ENCODE assay signal across 14 cellular contexts in the genomic region with DNA sequence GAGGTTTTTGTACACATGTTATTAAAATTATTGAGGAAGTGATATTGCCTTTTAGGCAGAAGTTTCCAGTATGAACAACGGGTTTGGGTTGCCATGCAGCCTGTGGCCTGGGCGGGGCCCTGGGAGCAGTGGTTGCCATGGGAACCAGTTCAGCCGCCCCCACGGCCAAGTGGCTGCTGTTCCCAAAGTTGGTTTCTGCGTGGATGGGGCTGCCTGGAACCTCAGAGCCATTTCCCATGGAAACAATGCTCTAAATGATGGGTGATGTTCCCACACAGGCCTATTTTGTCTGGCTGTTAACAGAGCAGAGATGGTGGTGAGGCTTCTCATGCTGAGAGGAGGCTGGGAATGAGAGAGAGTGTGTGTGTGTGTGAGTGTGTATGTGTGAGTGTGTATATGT. TPM values are rescaled to one million over a fixed set of nuclear protein-coding genes. Genes with fewer than 3 reads are reported as not detected.
A peak's percentile ranks its signal among the peaks of the same experiment; 100 is the strongest.
DNase-seq lines count a peak whose midpoint lies in the region; ATAC-seq, FAIRE-seq and TF ChIP-seq lines count a peak whose summit lies in the region.
"Had no signal": no experiment of that assay in that cellular context is flagged by ENCODE, and none has a peak within 500 bp of the region (broad histone marks: within the 10 kb centered on the region; RNA-seq: fewer than 3 reads in every experiment).

No MANE protein-coding gene starts in this region.

- 56% methylated on average over 4 of the region's 5 CpGs for WGBS in right lobe of liver (ENCODE audit: insufficient coverage, low coverage, low lambda C conversion rate, missing lambda C conversion rate)
- WGBS in HepG2 (ENCODE audit: low lambda C conversion rate): 97% methylated on average over 5 of the region's 5 CpGs
- WGBS in aorta, 2 donors: 29 to 43% methylated on average over 5 of the region's 5 CpGs

- H3K4me3 Mint-ChIP-seq in dendritic cell treated with granulocyte-macrophage colony-stimulating factor and Interleukin-4, amounts not matched to agents 40 ng/mL and 50 ng/mL, for 4 days: peak overlapping the region; percentile 47
- no peak overlapping the region for H3K4me3 Mint-ChIP-seq in CD8-positive, alpha-beta memory T cell
- H3K4me3 Mint-ChIP-seq: natural killer cell had no signal

- CTCF ChIA-PET in HepG2 (lab: Yijun Ruan, JAX; ENCODE audit: low intra/inter-chr PET ratio, low total read pairs): no interaction called here
- CTCF ChIA-PET in CD8-positive, alpha-beta memory T cell (lab: Charles Lee): no interaction called here

- BruUV-seq in HepG2 (replicated peaks; lab: Mats Ljungman, UMichigan): no TSS peak

- H3K36me3 ChIP-seq in right lobe of liver (no peaks in the 10 kb centered on the region), HepG2 (replicated peaks in 1 of 2; ENCODE audit: control insufficient read depth in 1 of 2, insufficient read depth in 2 of 2, low read length in 2 of 2) (no peaks in the 10 kb centered on the region), aorta (ENCODE audit: control insufficient read depth in 1 of 2, insufficient read depth in 2 of 2, low read length in 1 of 2) (no peaks in the 10 kb centered on the region)
- H3K36me3 ChIP-seq in CD8-positive, alpha-beta memory T cell (ENCODE audit: insufficient read depth, low read length): no peaks in the 10 kb centered on the region
- H3K36me3 ChIP-seq: Peyer's patch had no signal

- H3K4me2 ChIP-seq in HepG2 (ENCODE audit: low read depth, low read length): no peak overlapping the region
- H3K4me2 ChIP-seq: KMS-11 had no signal

- no peak overlapping the region for H3K9ac ChIP-seq in HepG2 (ENCODE audit: insufficient read depth, low read depth, low read length)
- H3K9ac ChIP-seq: KMS-11 had no signal

- H3K27ac Mint-ChIP-seq in dendritic cell treated with granulocyte-macrophage colony-stimulating factor and Interleukin-4, amounts not matched to agents 40 ng/mL and 50 ng/mL, for 4 days: peak overlapping the region; percentile 95
- no peak overlapping the region for H3K27ac Mint-ChIP-seq in CD8-positive, alpha-beta memory T cell
- H3K27ac Mint-ChIP-seq: natural killer cell had no signal

- no peaks in the 10 kb centered on the region for H3K4me1 ChIP-seq in right lobe of liver
- peaks cover under 1% of the 10 kb centered on the region for H3K4me1 ChIP-seq in HepG2 (ENCODE audit: insufficient read depth, low read length)
- H3K4me1 ChIP-seq in aorta (ENCODE audit: control insufficient read depth in 1 of 2, insufficient read depth in 2 of 2, low read length in 2 of 2): no peaks in the 10 kb centered on the region
- H3K4me1 ChIP-seq in CD8-positive, alpha-beta memory T cell (ENCODE audit: insufficient read depth, low read length): no peaks in the 10 kb centered on the region
- H3K4me1 ChIP-seq: Peyer's patch had no signal

- ATAC-seq in right lobe of liver: peak; percentile 30 to 57 (median 54)
- no peak for ATAC-seq in HepG2
- peak; percentile 69 for ATAC-seq in aorta (ENCODE audit: low FRiP score)
- no peak for ATAC-seq in omental fat pad (ENCODE audit: low FRiP score)
- ATAC-seq: natural killer cell had no signal

- H4K20me1 ChIP-seq in HepG2 (ENCODE audit: insufficient read depth, low read length): no peaks in the 10 kb centered on the region

- no peaks in the 10 kb centered on the region for H3K79me2 ChIP-seq in HepG2 (ENCODE audit: insufficient read depth, low read length)

- no peak for FAIRE-seq in HepG2 (lab: Jason Lieb, UNC)

- DNase-seq in right lobe of liver: peak in 1 of 3 donors; percentile 44
- DNase-seq in HepG2 (ENCODE audit: low spot score): no peak
- DNase-seq in middle frontal gyrus (ENCODE audit: extremely low spot score, low spot score): peak; percentile 56
- DNase-seq in aorta: peak; percentile 87 to 89
- DNase-seq in CD8-positive, alpha-beta memory T cell: no peak
- DNase-seq in omental fat pad (ENCODE audit: low spot score): no peak
- DNase-seq in effector CD8-positive, alpha-beta T cell (lab: John Stamatoyannopoulos, UW): no peak
- DNase-seq: activated CD4-positive, CD25-positive, alpha-beta regulatory T cell treated with anti-CD3 and anti-CD28 coated beads, Interleukin-2, amount 50 U/mL, for 72 hours; foreskin melanocyte; natural killer cell had no signal

- H3K27me3 ChIP-seq in right lobe of liver (no peaks in the 10 kb centered on the region), HepG2 (ENCODE audit: control insufficient read depth in 1 of 2, insufficient read depth in 2 of 2, low read length in 2 of 2) (no peaks in the 10 kb centered on the region), aorta (ENCODE audit: control insufficient read depth in 1 of 2, insufficient read depth in 2 of 2, low read length in 1 of 2) (no peaks in the 10 kb centered on the region)
- no peaks in the 10 kb centered on the region for H3K27me3 ChIP-seq in CD8-positive, alpha-beta memory T cell (ENCODE audit: insufficient read depth, low read length, poor library complexity, severe bottlenecking)
- H3K27me3 ChIP-seq: Peyer's patch had no signal

- in situ Hi-C loops in HepG2 (cut with HindIII; ENCODE audit: extremely low pct_ligation_motif_present, low pct_unique_long_range_greater_than_20kb): no loop called here

- peaks cover 18% of the 10 kb centered on the region for H3K36me3 Mint-ChIP-seq in dendritic cell treated with granulocyte-macrophage colony-stimulating factor and Interleukin-4, amounts not matched to agents 40 ng/mL and 50 ng/mL, for 4 days (ENCODE audit: low read depth)
- no peaks in the 10 kb centered on the region for H3K36me3 Mint-ChIP-seq in CD8-positive, alpha-beta memory T cell
- H3K36me3 Mint-ChIP-seq: natural killer cell had no signal

- no peak overlapping the region for H2AFZ ChIP-seq in HepG2 (ENCODE audit: low read length)

- H3K4me1 Mint-ChIP-seq in dendritic cell treated with granulocyte-macrophage colony-stimulating factor and Interleukin-4, amounts not matched to agents 40 ng/mL and 50 ng/mL, for 4 days (ENCODE audit: low read depth): peaks cover 85% of the 10 kb centered on the region
- H3K4me1 Mint-ChIP-seq in CD8-positive, alpha-beta memory T cell: no peaks in the 10 kb centered on the region

- H3K27ac ChIP-seq in right lobe of liver: no peak overlapping the region
- no peak overlapping the region for H3K27ac ChIP-seq in HepG2 (ENCODE audit: extremely low read length, insufficient read depth, low read length)
- H3K27ac ChIP-seq in aorta (ENCODE audit: low read depth in 1 of 2, low read length in 2 of 2): no peak overlapping the region
- H3K27ac ChIP-seq in CD8-positive, alpha-beta memory T cell (ENCODE audit: low read depth, low read length): no peak overlapping the region
- H3K27ac ChIP-seq: KMS-11, Peyer's patch had no signal

- H3K27me3 Mint-ChIP-seq in dendritic cell treated with granulocyte-macrophage colony-stimulating factor and Interleukin-4, amounts not matched to agents 40 ng/mL and 50 ng/mL, for 4 days: no peaks in the 10 kb centered on the region
- peaks cover 21 to 28% of the 10 kb centered on the region in 2 donors for H3K27me3 Mint-ChIP-seq in CD8-positive, alpha-beta memory T cell

- POLR2A ChIA-PET in HepG2 (lab: Yijun Ruan, JAX): no interaction called here
- POLR2A ChIA-PET in CD8-positive, alpha-beta memory T cell (lab: Charles Lee): no interaction called here

- intact Hi-C loops in right lobe of liver (cut with DNase I) (no loop called here), HepG2 (cut with micrococcal nuclease; ENCODE audit: unreplicated experiment) (no loop called here), aorta (cut with DNase I) (no loop called here)
- intact Hi-C loops in dendritic cell treated with granulocyte-macrophage colony-stimulating factor and Interleukin-4, amounts not matched to agents 40 ng/mL and 50 ng/mL, for 4 days (cut with micrococcal nuclease): loop anchor here (2.0 kb wide), 1 partner anchor 19 kb away; a partner anchor contains a TSS

- no peak for TF ChIP-seq POLR2A in right lobe of liver (IDR thresholded peaks at IDR 0.05)
- TF ChIP-seq POLR2A in HepG2 (IDR thresholded peaks at IDR 0.05; ENCODE audit: insufficient read depth in 1 of 2, low read depth in 2 of 2, low read length in 2 of 2): no peak

- TF ChIP-seq RAD21 in HepG2 (CRISPR knock-in tag; IDR thresholded peaks at IDR 0.05): no peak

- H3K9me3 Mint-ChIP-seq in dendritic cell treated with granulocyte-macrophage colony-stimulating factor and Interleukin-4, amounts not matched to agents 40 ng/mL and 50 ng/mL, for 4 days: peaks cover 7% of the 10 kb centered on the region
- H3K9me3 Mint-ChIP-seq in CD8-positive, alpha-beta memory T cell: peaks cover 0 to 1% (median 0%) of the 10 kb centered on the region in 5 donors
- H3K9me3 Mint-ChIP-seq: natural killer cell had no signal

- no peak for TF ChIP-seq CTCF in right lobe of liver (IDR thresholded peaks at IDR 0.05)
- TF ChIP-seq CTCF in HepG2 (CRISPR knock-in tag; IDR thresholded peaks at IDR 0.05): no peak
- TF ChIP-seq CTCF in omental fat pad (IDR thresholded peaks at IDR 0.05): no peak

- TF ChIP-seq EP300 in HepG2 (IDR thresholded peaks at IDR 0.05; ENCODE audit: low read depth in 2 of 2, low read length in 2 of 2) (no peak), HepG2 (CRISPR knock-in tag; IDR thresholded peaks at IDR 0.05; ENCODE audit: borderline replicate concordance) (no peak)

- H3K9me3 ChIP-seq in right lobe of liver (no peaks in the 10 kb centered on the region), HepG2 (ENCODE audit: low read length) (no peaks in the 10 kb centered on the region), aorta (ENCODE audit: control insufficient read depth, low read length) (no peaks in the 10 kb centered on the region)
- H3K9me3 ChIP-seq in CD8-positive, alpha-beta memory T cell (ENCODE audit: low read length): no peaks in the 10 kb centered on the region
- H3K9me3 ChIP-seq: Peyer's patch had no signal

- H3K4me3 ChIP-seq in right lobe of liver: no peak overlapping the region
- no peak overlapping the region for H3K4me3 ChIP-seq in HepG2 (replicated peaks in 1 of 3; ENCODE audit: insufficient read depth in 1 of 3, low read depth in 2 of 3, low read length in 3 of 3)
- H3K4me3 ChIP-seq in aorta (ENCODE audit: low read length in 2 of 2): no peak overlapping the region
- H3K4me3 ChIP-seq in CD8-positive, alpha-beta memory T cell (ENCODE audit: low read length): no peak overlapping the region
- H3K4me3 ChIP-seq: Peyer's patch had no signal

RNA-seq across cellular contexts. Expression of a gene that starts 19.5 kb away (rescaled TPM):
- total RNA-seq in right lobe of liver (1 to 10 TPM; 2.5 to 7.9 (median 6.9) TPM), HepG2 (2016; rRNA removed; fragmentation: Illumina TruSeq; extraction: Trizol) (36.2 TPM in 2 replicates), aorta (10 to 100 TPM; 46.3 to 68.1 TPM), omental fat pad (100 to 1,000 TPM in 3 of 4 donors, 10 to 100 TPM in 1; 63.1 to 210 (median 106) TPM)
- total RNA-seq in HepG2 (2016; cell fraction: cytosol; rRNA removed; fragmentation: Illumina TruSeq; extraction: Trizol; ENCODE audit: low read depth): 30.3 and 31.5 TPM in 2 replicates
- total RNA-seq in HepG2 (2016; cell fraction: insoluble cytoplasmic fraction; rRNA removed; fragmentation: Illumina TruSeq; extraction: Trizol): 27.7 and 30.0 TPM in 2 replicates
- total RNA-seq in HepG2 (2016; cell fraction: membrane; rRNA removed; fragmentation: Illumina TruSeq; extraction: Trizol): 59.3 and 62.6 TPM in 2 replicates
- total RNA-seq in HepG2 (2016; cell fraction: nucleus; rRNA removed; fragmentation: Illumina TruSeq; extraction: Trizol): 24.4 and 32.5 TPM in 2 replicates
- polyA plus RNA-seq in HepG2 (2011; rRNA removed) (8.8 and 8.9 TPM in 2 replicates), aorta (10 to 100 TPM; 22.8 to 33.6 TPM)
- 7.2 and 8.0 TPM in 2 replicates for polyA plus RNA-seq in HepG2 (2011; cell fraction: cytosol; rRNA removed)
- 8.6 and 8.8 TPM in 2 replicates for polyA plus RNA-seq in HepG2 (2011; cell fraction: nucleus; rRNA removed)
- polyA plus RNA-seq in HepG2 (2012): 4.2 and 4.6 TPM in 2 replicates
- polyA plus RNA-seq in HepG2 (2016; cell fraction: cytosol; fragmentation: Illumina TruSeq; extraction: Trizol; ENCODE audit: low read depth): 31.3 and 40.9 TPM in 2 replicates
- 26.0 and 29.0 TPM in 2 replicates for polyA plus RNA-seq in HepG2 (2016; cell fraction: insoluble cytoplasmic fraction; fragmentation: Illumina TruSeq; extraction: Trizol; ENCODE audit: low read depth)
- 49.8 and 50.3 TPM in 2 replicates for polyA plus RNA-seq in HepG2 (2016; cell fraction: membrane; fragmentation: Illumina TruSeq; extraction: Trizol; ENCODE audit: low read depth)
- 34.3 and 34.5 TPM in 2 replicates for polyA plus RNA-seq in HepG2 (2016; cell fraction: nucleus; fragmentation: Illumina TruSeq; extraction: Trizol; ENCODE audit: insufficient read depth, low read depth)
- polyA minus RNA-seq in HepG2 (2011; rRNA and poly(A)+ RNA removed; ENCODE audit: low replicate concordance): 5.8 and 6.5 TPM in 2 replicates
- 5.4 and 5.8 TPM in 2 replicates for polyA minus RNA-seq in HepG2 (2011; cell fraction: cytosol; rRNA and poly(A)+ RNA removed)
- polyA minus RNA-seq in HepG2 (2011; cell fraction: nucleus; rRNA and poly(A)+ RNA removed): 5.0 and 8.8 TPM in 2 replicates
- under 1 TPM; 0.28 to 0.38 TPM for total RNA-seq in CD8-positive, alpha-beta memory T cell
- 0.38 TPM for polyA plus RNA-seq in CD8-positive, alpha-beta memory T cell

RNA-seq across cellular contexts. Expression of a gene that starts 38.3 kb away (rescaled TPM):
- total RNA-seq in right lobe of liver (not detected), HepG2 (2016; rRNA removed; fragmentation: Illumina TruSeq; extraction: Trizol) (not detected in 2 replicates), aorta (under 1 TPM in 1 of 2 donors, not detected in 1; 0.93 TPM), omental fat pad (under 1 TPM in 1 of 4 donors, not detected in 3; 0.48 TPM)
- total RNA-seq in HepG2 (2016; cell fraction: cytosol; rRNA removed; fragmentation: Illumina TruSeq; extraction: Trizol; ENCODE audit: low read depth): not detected in 2 replicates
- total RNA-seq in HepG2 (2016; cell fraction: insoluble cytoplasmic fraction; rRNA removed; fragmentation: Illumina TruSeq; extraction: Trizol): not detected in 2 replicates
- total RNA-seq in HepG2 (2016; cell fraction: membrane; rRNA removed; fragmentation: Illumina TruSeq; extraction: Trizol): 0.28 TPM in 1 of 2 replicates, not detected in the other
- not detected in 2 replicates for total RNA-seq in HepG2 (2016; cell fraction: nucleus; rRNA removed; fragmentation: Illumina TruSeq; extraction: Trizol)
- polyA plus RNA-seq in HepG2 (2011; rRNA removed) (not detected in 2 replicates), aorta (under 1 TPM in 1 of 2 donors, not detected in 1; 0.41 TPM)
- polyA plus RNA-seq in HepG2 (2011; cell fraction: cytosol; rRNA removed): not detected in 2 replicates
- polyA plus RNA-seq in HepG2 (2011; cell fraction: nucleus; rRNA removed): not detected in 2 replicates
- polyA plus RNA-seq in HepG2 (2012): 0.37 and 0.50 TPM in 2 replicates
- not detected in 2 replicates for polyA plus RNA-seq in HepG2 (2016; cell fraction: cytosol; fragmentation: Illumina TruSeq; extraction: Trizol; ENCODE audit: low read depth)
- polyA plus RNA-seq in HepG2 (2016; cell fraction: insoluble cytoplasmic fraction; fragmentation: Illumina TruSeq; extraction: Trizol; ENCODE audit: low read depth): not detected in 2 replicates
- not detected in 2 replicates for polyA plus RNA-seq in HepG2 (2016; cell fraction: membrane; fragmentation: Illumina TruSeq; extraction: Trizol; ENCODE audit: low read depth)
- not detected in 2 replicates for polyA plus RNA-seq in HepG2 (2016; cell fraction: nucleus; fragmentation: Illumina TruSeq; extraction: Trizol; ENCODE audit: insufficient read depth, low read depth)
- not detected in 2 replicates for polyA minus RNA-seq in HepG2 (2011; rRNA and poly(A)+ RNA removed; ENCODE audit: low replicate concordance)
- polyA minus RNA-seq in HepG2 (2011; cell fraction: cytosol; rRNA and poly(A)+ RNA removed): not detected in 2 replicates
- 0.26 and 0.37 TPM in 2 replicates for polyA minus RNA-seq in HepG2 (2011; cell fraction: nucleus; rRNA and poly(A)+ RNA removed)
- not detected for total RNA-seq in CD8-positive, alpha-beta memory T cell
- 0.44 TPM for polyA plus RNA-seq in CD8-positive, alpha-beta memory T cell
- total RNA-seq: natural killer cell, Peyer's patch had no signal
- polyA plus RNA-seq: BJ had no signal

Comparison
In these comparisons a context has a peak if more than half of its experiments do, and no peak if none do; other contexts are left out.
1. ATAC-seq: peak in right lobe of liver (4 of 4) and aorta (single experiment); none in HepG2 (single experiment) and omental fat pad (single experiment).
2. DNase-seq: peak in middle frontal gyrus (single experiment) and aorta (2 of 2); none in HepG2 (single experiment), CD8-positive, alpha-beta memory T cell (0 of 5), omental fat pad (single experiment) and effector CD8-positive, alpha-beta T cell (single experiment).